11 cellular contexts compared by ENCODE assay signal in genomic region chr2:61762292-61762691, GRCh38.
A peak's percentile ranks its signal among the peaks of the same experiment; 100 is the strongest.
DNase-seq lines count a peak whose midpoint lies in the region; ATAC-seq, FAIRE-seq and TF ChIP-seq lines count a peak whose summit lies in the region.
"Had no signal": no experiment of that assay in that cellular context is flagged by ENCODE, and none has a peak within 500 bp of the region (broad histone marks: within the 10 kb centered on the region; RNA-seq: fewer than 3 reads in every experiment).

No MANE protein-coding gene starts in this region.

- H3K9me1 ChIP-seq in keratinocyte (ENCODE audit: control insufficient read depth, extremely low read depth, insufficient read depth, low read length), result no peaks in the 10 kb centered on the region

- no peak for TF ChIP-seq CTCF in Caco-2 (IDR thresholded peaks at IDR 0.05; ENCODE audit: insufficient read depth in 1 of 2, low read depth in 1 of 2, low read length in 1 of 2, severe bottlenecking in 1 of 2, unreplicated experiment in 1 of 2)
- TF ChIP-seq CTCF in activated B cell treated with CpG ODN at 0.5 μM for 24 hours (IDR thresholded peaks at IDR 0.05), result no peak
- no peak for TF ChIP-seq CTCF in keratinocyte (optimal IDR thresholded peaks at IDR 0.05 in 1 of 3, IDR thresholded peaks at IDR 0.05 in 1 of 3, conservative IDR thresholded peaks at IDR 0.05 in 1 of 3; ENCODE audit: extremely low read depth in 1 of 3, insufficient read depth in 2 of 3, low read length in 3 of 3)
- TF ChIP-seq CTCF in right lobe of liver (IDR thresholded peaks at IDR 0.05), result no peak
- no peak for TF ChIP-seq CTCF in RWPE1 (conservative IDR thresholded peaks at IDR 0.05; ENCODE audit: low read depth)

- POLR2A ChIA-PET in Caco-2 (lab: Charles Lee) (no interaction called here), activated B cell treated with CpG ODN at 0.5 μM for 24 hours (lab: Charles Lee) (no interaction called here), RWPE1 (lab: Yijun Ruan, JAX; ENCODE audit: low non-redundant PET) (no interaction called here)

- TF ChIP-seq POLR2A in GM12891 (IDR thresholded peaks at IDR 0.05; ENCODE audit: low read depth, low read length), result no peak
- no peak for TF ChIP-seq POLR2A in right lobe of liver (IDR thresholded peaks at IDR 0.05)

- DNase-seq in Caco-2 (no peak), GM12891 (ENCODE audit: insufficient read length, low spot score) (no peak), activated B cell treated with CpG ODN at 0.5 μM for 24 hours (no peak), keratinocyte (ENCODE audit: low read depth, low spot score) (no peak), right lobe of liver (no peak), Right ventricle myocardium inferior (ENCODE audit: missing footprints) (no peak), RWPE1 (ENCODE audit: low spot score) (no peak)
- DNase-seq: NCI-H2171 treated with DMSO at 0.1 percent for 48 hours, right cardiac atrium had no signal

- H3K9ac ChIP-seq in keratinocyte (ENCODE audit: control insufficient read depth, extremely low read depth, insufficient read depth, low read length), result no peak overlapping the region

- WGBS in right lobe of liver (ENCODE audit: insufficient coverage, low coverage, low lambda C conversion rate, missing lambda C conversion rate), result 93% methylated on average over 8 of the region's 8 CpGs

- no peaks in the 10 kb centered on the region for H4K20me1 ChIP-seq in keratinocyte (ENCODE audit: control insufficient read depth, extremely low read depth, insufficient read depth, low read length)

- no peaks in the 10 kb centered on the region for H3K36me3 ChIP-seq in Caco-2 (ENCODE audit: control insufficient read depth, insufficient read depth, low read length)
- H3K36me3 ChIP-seq in keratinocyte (ENCODE audit: control insufficient read depth in 2 of 2, extremely low read depth in 1 of 2, insufficient read depth in 2 of 2, low read length in 2 of 2), result no peaks in the 10 kb centered on the region
- no peaks in the 10 kb centered on the region for H3K36me3 ChIP-seq in right lobe of liver

- H3K4me1 ChIP-seq in Caco-2 (no peaks in the 10 kb centered on the region), keratinocyte (ENCODE audit: control insufficient read depth, extremely low read depth, insufficient read depth, low read length) (peaks cover 20% of the 10 kb centered on the region), right lobe of liver (no peaks in the 10 kb centered on the region)

- H3K36me3 Mint-ChIP-seq in Caco-2 (ENCODE audit: insufficient read depth, unreplicated experiment) (peaks cover 12% of the 10 kb centered on the region), activated B cell treated with CpG ODN at 0.5 μM for 24 hours (ENCODE audit: low read depth) (peaks cover 10% of the 10 kb centered on the region)

- H3K4me3 ChIP-seq in Caco-2 (ENCODE audit: low read depth, low read length), result no peak overlapping the region
- no peak overlapping the region for H3K4me3 ChIP-seq in keratinocyte (ENCODE audit: control insufficient read depth in 2 of 3, extremely low read depth in 1 of 3, insufficient read depth in 2 of 3, low read depth in 1 of 3, low read length in 3 of 3)
- no peak overlapping the region for H3K4me3 ChIP-seq in right lobe of liver

- dilution Hi-C loops in keratinocyte (cut with MboI; ENCODE audit: extremely low pct_ligation_motif_present, low sequenced_read_pairs), result no loop called here

- H3K27me3 ChIP-seq in Caco-2 (replicated peaks; ENCODE audit: control insufficient read depth, insufficient read depth, low read length) (no peaks in the 10 kb centered on the region), keratinocyte (ENCODE audit: control insufficient read depth, extremely low read depth, insufficient read depth, low read length) (no peaks in the 10 kb centered on the region), right lobe of liver (no peaks in the 10 kb centered on the region)

- H3K9me3 ChIP-seq in Caco-2 (no peaks in the 10 kb centered on the region), keratinocyte (ENCODE audit: control insufficient read depth, low read depth, low read length) (no peaks in the 10 kb centered on the region), right lobe of liver (no peaks in the 10 kb centered on the region)

- H3K9me3 Mint-ChIP-seq in Caco-2 (ENCODE audit: unreplicated experiment) (no peaks in the 10 kb centered on the region), activated B cell treated with CpG ODN at 0.5 μM for 24 hours (no peaks in the 10 kb centered on the region)

- peak overlapping the region; percentile 24 for H3K27ac ChIP-seq in keratinocyte (ENCODE audit: control insufficient read depth, insufficient read depth, low read length)
- no peak overlapping the region for H3K27ac ChIP-seq in right lobe of liver
- no peak overlapping the region for H3K27ac ChIP-seq in RWPE1

- ATAC-seq in activated B cell treated with CpG ODN at 0.5 μM for 24 hours (ENCODE audit: low read depth) (no peak), right lobe of liver (no peak), Right ventricle myocardium inferior (no peak)
- ATAC-seq: naive thymus-derived CD4-positive, alpha-beta T cell; right cardiac atrium had no signal

- H3K79me2 ChIP-seq in keratinocyte (ENCODE audit: control insufficient read depth, insufficient read depth, low read length), result no peaks in the 10 kb centered on the region

- no TSS peak for BruUV-seq in Caco-2 (replicated peaks; lab: Mats Ljungman, UMichigan)

- no peak overlapping the region for H2AFZ ChIP-seq in keratinocyte (ENCODE audit: control insufficient read depth, low read length)

- H3K4me2 ChIP-seq in keratinocyte (ENCODE audit: control insufficient read depth, extremely low read depth, insufficient read depth, low read depth, low read length), result peak overlapping the region; percentile 34

- intact Hi-C loops in Caco-2 (cut with micrococcal nuclease; ENCODE audit: unreplicated experiment) (no loop called here), activated B cell treated with CpG ODN at 0.5 μM for 24 hours (cut with micrococcal nuclease) (loop anchor here (5.0 kb wide), 1 partner anchor 1005 kb away; the partner anchor contains the start of gene PAPOLG), right lobe of liver (cut with DNase I) (no loop called here), Right ventricle myocardium inferior (cut with DNase I) (loop anchor here (5.0 kb wide), 2 partner anchors 50 to 70 kb away; no protein-coding TSS in a partner anchor)

- peak; percentile 65 for FAIRE-seq in GM12891 (lab: Jason Lieb, UNC)
- no peak for FAIRE-seq in keratinocyte (lab: Jason Lieb, UNC)
- FAIRE-seq: D721Med had no signal

- H3K4me3 Mint-ChIP-seq in Caco-2 (ENCODE audit: unreplicated experiment) (no peak overlapping the region), activated B cell treated with CpG ODN at 0.5 μM for 24 hours (peak overlapping the region; percentile 19)

- CTCF ChIA-PET in Caco-2 (lab: Charles Lee), result no interaction called here
- CTCF ChIA-PET in activated B cell treated with CpG ODN at 0.5 μM for 24 hours (lab: Charles Lee), result no interaction called here
- CTCF ChIA-PET in RWPE1 (lab: Yijun Ruan, JAX), result no interaction called here

- H3K27ac Mint-ChIP-seq in Caco-2 (ENCODE audit: unreplicated experiment) (peak overlapping the region; percentile 97), activated B cell treated with CpG ODN at 0.5 μM for 24 hours (no peak overlapping the region)

- H3K27me3 Mint-ChIP-seq in Caco-2 (ENCODE audit: insufficient read depth, unreplicated experiment) (no peaks in the 10 kb centered on the region), activated B cell treated with CpG ODN at 0.5 μM for 24 hours (no peaks in the 10 kb centered on the region)

- H3K4me1 Mint-ChIP-seq in Caco-2 (ENCODE audit: low read depth, unreplicated experiment), result no peaks in the 10 kb centered on the region
- peaks cover 16% of the 10 kb centered on the region for H3K4me1 Mint-ChIP-seq in activated B cell treated with CpG ODN at 0.5 μM for 24 hours

TF ChIP-seq in GM12891, 5 proteins besides CTCF, POLR2A, EP300 and RAD21:
- peak; percentile 68 for TF ChIP-seq POU2F2 (IDR thresholded peaks at IDR 0.05; ENCODE audit: low read depth, low read length)
- TF ChIP-seq PAX5 (IDR thresholded peaks at IDR 0.05; ENCODE audit: insufficient read depth, low read length, severe bottlenecking), result no peak

Comparison
In these comparisons a context has a peak if more than half of its experiments do, and no peak if none do; other contexts are left out.
1. intact Hi-C loops: an anchor here in activated B cell treated with CpG ODN at 0.5 μM for 24 hours (5.0 kb wide) and Right ventricle myocardium inferior (5.0 kb wide); none called in Caco-2 and right lobe of liver.